8 cellular contexts compared by ENCODE assay signal in the genomic region with DNA sequence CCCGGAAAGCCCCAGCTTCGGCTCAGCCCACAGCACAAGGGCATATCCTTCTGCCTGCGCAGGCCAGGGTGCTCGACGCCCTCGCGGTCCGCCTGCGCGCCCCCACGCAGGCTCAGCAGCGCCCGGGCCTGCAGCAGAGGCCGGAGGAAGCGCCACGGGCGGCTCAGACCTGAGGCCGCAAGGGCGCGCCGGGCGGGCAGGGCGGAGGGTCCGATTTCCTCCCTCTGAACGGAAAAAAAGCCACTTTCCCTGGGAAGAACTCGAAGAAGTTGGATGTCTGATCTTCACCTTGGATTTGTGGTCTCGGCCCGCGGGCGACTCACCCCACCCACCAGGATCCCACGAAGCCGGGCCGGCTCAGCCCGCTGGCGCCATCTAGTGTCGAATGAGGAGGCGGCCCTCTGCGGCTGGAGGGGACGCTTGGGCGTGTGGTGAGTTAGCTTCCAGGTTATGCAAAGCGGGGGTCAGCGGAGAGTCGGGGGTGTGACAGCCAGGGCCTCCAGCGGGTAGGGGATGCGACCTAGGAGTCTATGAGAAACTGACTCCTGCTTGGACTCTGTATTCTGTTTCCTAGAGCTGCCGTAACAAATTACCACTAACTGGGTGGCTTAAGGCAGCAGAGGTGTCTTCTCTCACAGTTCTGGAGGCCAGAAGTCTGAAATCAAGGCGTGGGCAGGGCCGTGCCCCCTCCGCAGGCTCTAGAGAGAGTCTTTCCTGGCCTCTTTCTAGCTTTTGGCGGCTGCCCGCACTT. TPM values are rescaled to one million over a fixed set of nuclear protein-coding genes. Genes with fewer than 3 reads are reported as not detected.
DNase-seq lines count a peak whose midpoint lies in the region; ATAC-seq and TF ChIP-seq lines count a peak whose summit lies in the region.

No MANE protein-coding gene starts in this region.

- no peaks in the 10 kb centered on the region for H3K9me3 ChIP-seq in BLaER1 treated with 17β-estradiol and CSF1 and Interleukin-3, amounts not matched to agents 10 nM and 100 nM (replicated peaks in 1 of 11)

- H3K27ac ChIP-seq in BLaER1 treated with 17β-estradiol and CSF1 and Interleukin-3, amounts not matched to agents 10 nM and 100 nM = peak overlapping the region in 5 of 11 experiments; percentile 8 to 51 (median 34); a peak in 5 of 22 replicates

- DNase-seq in GM19238 (ENCODE audit: insufficient read length, low spot score) (peak; percentile 82), NOMO-1 (lab: John Stamatoyannopoulos, UW; ENCODE audit: unreplicated experiment in 2 of 2) (peak; percentile 59 to 63), activated T-cell treated with anti-CD3 and anti-CD28 coated beads for 24 hours (ENCODE audit: low read depth) (peak; percentile 81), epithelial cell of esophagus (ENCODE audit: low read depth) (peak; percentile 61), mucosa of gallbladder (ENCODE audit: low spot score) (peak; percentile 84)
- DNase-seq in stimulated activated CD8-positive, alpha-beta memory T cell treated with anti-CD3 and anti-CD28 coated beads, Interleukin-4, amount 100 ng/mL, for 24 hours (ENCODE audit: low read depth) = peak; percentile 74

- peak; percentile 92 for TF ChIP-seq CTCF in epithelial cell of esophagus (IDR thresholded peaks at IDR 0.05; ENCODE audit: insufficient read depth, low read depth, low read length, missing control alignments)

- ATAC-seq in HG03520 (IDR thresholded peaks at IDR 0.05; ENCODE audit: unreplicated experiment) = peak; percentile 70

- no peaks in the 10 kb centered on the region for H3K36me3 ChIP-seq in BLaER1 treated with 17β-estradiol and CSF1 and Interleukin-3, amounts not matched to agents 10 nM and 100 nM

- H3K4me1 ChIP-seq in BLaER1 treated with 17β-estradiol and CSF1 and Interleukin-3, amounts not matched to agents 10 nM and 100 nM = peaks cover 8 to 45% (median 20%) of the 10 kb centered on the region in 10 experiments

- no peaks in the 10 kb centered on the region for H4K20me1 ChIP-seq in BLaER1 treated with 17β-estradiol and CSF1 and Interleukin-3, amounts not matched to agents 10 nM and 100 nM

- H3K27me3 ChIP-seq in BLaER1 treated with 17β-estradiol and CSF1 and Interleukin-3, amounts not matched to agents 10 nM and 100 nM = no peaks in the 10 kb centered on the region

- peak overlapping the region; percentile 61 to 90 (median 78) for H3K4me2 ChIP-seq in BLaER1 treated with 17β-estradiol and CSF1 and Interleukin-3, amounts not matched to agents 10 nM and 100 nM

- H3K4me3 ChIP-seq in BLaER1 treated with 17β-estradiol and CSF1 and Interleukin-3, amounts not matched to agents 10 nM and 100 nM = peak overlapping the region in 9 of 10 experiments; percentile 26 to 63 (median 43); a peak in 15 of 20 replicates
- H3K4me3 ChIP-seq in epithelial cell of esophagus (ENCODE audit: low read length) = peak overlapping the region; percentile 41

- H3K9ac ChIP-seq in BLaER1 treated with 17β-estradiol and CSF1 and Interleukin-3, amounts not matched to agents 10 nM and 100 nM = peak overlapping the region; percentile 42 to 73 (median 59); a peak in 19 of 22 replicates

RNA-seq across cellular contexts. Expression of a gene that starts 40.0 kb away (rescaled TPM):
- 343 TPM for total RNA-seq in mucosa of gallbladder
